1 cellular context compared by ENCODE assay signal in the genomic region with DNA sequence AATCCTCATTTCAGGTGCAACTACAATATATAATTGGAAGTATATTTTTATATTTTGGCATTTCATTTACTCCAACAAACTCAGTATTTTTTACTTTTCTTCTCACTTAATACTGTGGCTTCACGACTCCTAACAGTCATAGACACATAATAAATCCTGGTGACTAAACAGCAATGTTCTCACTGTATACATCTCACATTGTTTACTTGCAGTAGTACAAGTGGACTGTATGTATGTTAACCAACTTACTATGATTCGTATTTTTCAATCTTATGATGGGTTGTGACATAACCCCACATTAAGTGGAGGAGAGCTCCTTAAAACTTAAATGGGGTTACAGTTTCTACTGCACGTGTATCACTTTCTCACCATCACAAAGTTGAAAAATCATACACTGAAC.
TF ChIP-seq lines count a peak whose summit lies in the region.

No MANE protein-coding gene starts in this region.

TF ChIP-seq in HepG2, 621 proteins besides CTCF, POLR2A, EP300 and RAD21:
- TF ChIP-seq, protein P1, sequence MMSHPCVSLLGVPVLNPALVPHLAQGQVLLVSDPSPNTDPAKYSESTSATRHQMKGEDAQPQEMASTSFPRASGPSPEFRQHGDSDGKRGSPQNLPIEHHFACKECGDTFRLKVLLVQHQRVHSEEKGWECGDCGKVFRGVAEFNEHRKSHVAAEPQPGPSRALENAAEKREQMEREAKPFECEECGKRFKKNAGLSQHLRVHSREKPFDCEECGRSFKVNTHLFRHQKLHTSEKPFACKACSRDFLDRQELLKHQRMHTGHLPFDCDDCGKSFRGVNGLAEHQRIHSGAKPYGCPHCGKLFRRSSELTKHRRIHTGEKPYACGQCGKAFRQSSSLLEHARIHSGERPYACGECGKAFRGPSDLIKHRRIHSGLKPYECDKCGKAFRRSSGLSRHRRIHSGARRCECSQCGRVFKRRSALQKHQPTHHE (CRISPR knock-in tag; IDR thresholded peaks at IDR 0.05; ENCODE audit: borderline replicate concordance), result no peak
- TF ChIP-seq ZNF180 (CRISPR knock-in tag; IDR thresholded peaks at IDR 0.05; ENCODE audit: borderline replicate concordance, low read depth), result no peak
